In genomic region chr11:18524248-18524647, GRCh38 we compare ENCODE assay signal across 2 cellular contexts.
TF ChIP-seq lines count a peak whose summit lies in the region.

No MANE protein-coding gene starts in this region.

TF ChIP-seq in HCT116, 20 proteins besides CTCF, POLR2A, EP300 and RAD21:
- TF ChIP-seq EGR1 (IDR thresholded peaks at IDR 0.05; ENCODE audit: low read depth): no peak
- no peak for TF ChIP-seq POLR2AphosphoS5 (IDR thresholded peaks at IDR 0.05; ENCODE audit: low read depth, low read length)
- TF ChIP-seq SRF (IDR thresholded peaks at IDR 0.05; ENCODE audit: low read depth): no peak
- TF ChIP-seq REST (IDR thresholded peaks at IDR 0.05; ENCODE audit: low read depth): no peak
- TF ChIP-seq YY1 (IDR thresholded peaks at IDR 0.05; ENCODE audit: extremely low read depth, insufficient replicate concordance, low read depth, low read length): no peak
- TF ChIP-seq CBX3 (IDR thresholded peaks at IDR 0.05; ENCODE audit: low read depth): no peak
- TF ChIP-seq TCF7L2 (IDR thresholded peaks at IDR 0.05; ENCODE audit: borderline replicate concordance, extremely low read depth, insufficient read depth, insufficient read length): no peak
- TF ChIP-seq, protein P1, sequence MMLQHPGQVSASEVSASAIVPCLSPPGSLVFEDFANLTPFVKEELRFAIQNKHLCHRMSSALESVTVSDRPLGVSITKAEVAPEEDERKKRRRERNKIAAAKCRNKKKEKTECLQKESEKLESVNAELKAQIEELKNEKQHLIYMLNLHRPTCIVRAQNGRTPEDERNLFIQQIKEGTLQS (IDR thresholded peaks at IDR 0.05): no peak
- TF ChIP-seq SIN3A (IDR thresholded peaks at IDR 0.05; ENCODE audit: low read depth): no peak
- no peak for TF ChIP-seq JUND (IDR thresholded peaks at IDR 0.05)
- no peak for TF ChIP-seq FOSL1 (IDR thresholded peaks at IDR 0.05; ENCODE audit: low read depth)
- TF ChIP-seq SP1 (IDR thresholded peaks at IDR 0.05; ENCODE audit: low read depth): no peak
- TF ChIP-seq, protein P2, sequence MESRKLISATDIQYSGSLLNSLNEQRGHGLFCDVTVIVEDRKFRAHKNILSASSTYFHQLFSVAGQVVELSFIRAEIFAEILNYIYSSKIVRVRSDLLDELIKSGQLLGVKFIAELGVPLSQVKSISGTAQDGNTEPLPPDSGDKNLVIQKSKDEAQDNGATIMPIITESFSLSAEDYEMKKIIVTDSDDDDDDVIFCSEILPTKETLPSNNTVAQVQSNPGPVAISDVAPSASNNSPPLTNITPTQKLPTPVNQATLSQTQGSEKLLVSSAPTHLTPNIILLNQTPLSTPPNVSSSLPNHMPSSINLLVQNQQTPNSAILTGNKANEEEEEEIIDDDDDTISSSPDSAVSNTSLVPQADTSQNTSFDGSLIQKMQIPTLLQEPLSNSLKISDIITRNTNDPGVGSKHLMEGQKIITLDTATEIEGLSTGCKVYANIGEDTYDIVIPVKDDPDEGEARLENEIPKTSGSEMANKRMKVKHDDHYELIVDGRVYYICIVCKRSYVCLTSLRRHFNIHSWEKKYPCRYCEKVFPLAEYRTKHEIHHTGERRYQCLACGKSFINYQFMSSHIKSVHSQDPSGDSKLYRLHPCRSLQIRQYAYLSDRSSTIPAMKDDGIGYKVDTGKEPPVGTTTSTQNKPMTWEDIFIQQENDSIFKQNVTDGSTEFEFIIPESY (IDR thresholded peaks at IDR 0.05; ENCODE audit: extremely low read depth, insufficient replicate concordance, low read length): no peak
- TF ChIP-seq EZH2phosphoT487 (IDR thresholded peaks at IDR 0.05; ENCODE audit: borderline replicate concordance): no peak
- no peak for TF ChIP-seq MAX (IDR thresholded peaks at IDR 0.05)
- TF ChIP-seq EZH2 (IDR thresholded peaks at IDR 0.05): no peak
- TF ChIP-seq ELF1 (IDR thresholded peaks at IDR 0.05; ENCODE audit: borderline replicate concordance, low read depth): no peak
- no peak for TF ChIP-seq ZFX (IDR thresholded peaks at IDR 0.05)

TF ChIP-seq in K562, 482 proteins besides CTCF, POLR2A, EP300 and RAD21:
- TF ChIP-seq ZBTB17 (CRISPR knock-in tag; IDR thresholded peaks at IDR 0.05) (no peak), HBP1 (CRISPR knock-in tag; IDR thresholded peaks at IDR 0.05) (no peak), ARHGAP35 (IDR thresholded peaks at IDR 0.05; ENCODE audit: partially characterized antibody) (no peak), GABPA (tag; conservative IDR thresholded peaks at IDR 0.05; ENCODE audit: low read depth) (no peak), KAT7 (CRISPR knock-in tag; IDR thresholded peaks at IDR 0.05; ENCODE audit: borderline replicate concordance) (no peak), FOXJ3 (CRISPR knock-in tag; IDR thresholded peaks at IDR 0.05) (no peak), ELK3 (CRISPR knock-in tag; IDR thresholded peaks at IDR 0.05) (no peak), GABPB2 (CRISPR knock-in tag; conservative IDR thresholded peaks at IDR 0.05) (no peak)
